1 cellular context compared by ENCODE assay signal in genomic region chr7:12094365-12094921, GRCh38.
TF ChIP-seq lines count a peak whose summit lies in the region.

No MANE protein-coding gene starts in this region.

TF ChIP-seq in GM23338, 12 proteins besides CTCF, POLR2A, EP300 and RAD21 (continued from another document):
- TF ChIP-seq ZNF462 (CRISPR knock-in tag; IDR thresholded peaks at IDR 0.05) = peak; percentile 42
- TF ChIP-seq STAT1 (IDR thresholded peaks at IDR 0.05; ENCODE audit: unreplicated experiment) = no peak
- no peak for TF ChIP-seq JUNB (IDR thresholded peaks at IDR 0.05; ENCODE audit: unreplicated experiment)
- no peak for TF ChIP-seq ZNF114 (CRISPR knock-in tag; IDR thresholded peaks at IDR 0.05)
- TF ChIP-seq POLR2AphosphoS5 (IDR thresholded peaks at IDR 0.05; ENCODE audit: low read depth) = 0 out of 2 replicates have a peak, but pooled peaks have one; percentile 18
- no peak for TF ChIP-seq ETS1 (IDR thresholded peaks at IDR 0.05)
- TF ChIP-seq EZH2phosphoT487 (IDR thresholded peaks at IDR 0.05; ENCODE audit: unreplicated experiment) = no peak
- no peak for TF ChIP-seq EZH2 (IDR thresholded peaks at IDR 0.05; ENCODE audit: low read depth, unreplicated experiment)
